In the genomic region with DNA sequence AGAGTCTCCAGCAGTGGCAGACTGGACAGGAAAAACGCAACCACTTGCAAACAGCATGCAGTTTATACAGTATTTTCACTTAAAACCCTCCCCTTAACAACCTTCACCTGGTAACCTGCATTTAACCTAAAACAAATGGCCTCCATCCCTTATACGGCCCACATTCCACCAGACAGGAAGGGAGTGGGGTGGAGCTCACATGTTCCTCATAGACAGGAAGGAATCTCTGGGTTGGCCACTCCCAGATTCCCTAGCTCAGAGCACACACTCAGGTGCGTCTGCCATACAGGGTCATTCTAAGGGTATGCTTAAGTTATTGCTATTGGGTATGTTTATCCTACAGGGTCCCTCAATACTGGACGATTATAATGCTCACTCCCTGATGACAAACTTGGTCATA, we compare ENCODE assay signal across 19 cellular contexts.
"Had no signal": no experiment of that assay in that cellular context is flagged by ENCODE, and none has a peak within 500 bp of the region (broad histone marks: within the 10 kb centered on the region; RNA-seq: fewer than 3 reads in every experiment).

No MANE protein-coding gene starts in this region.

- H3K4me1 ChIP-seq: vagina had no signal

- H3K4me1 Mint-ChIP-seq: naive B cell, neural crest cell had no signal

- H3K27ac Mint-ChIP-seq: activated CD4-positive, alpha-beta memory T cell treated with anti-CD3 and anti-CD28 coated beads, Interleukin-2, amount 10 ng/mL, durations not matched to agents 7 days and 5 days; activated CD8-positive, alpha-beta memory T cell treated with anti-CD3 and anti-CD28 coated beads, Interleukin-2, amount 10 ng/mL, durations not matched to agents 7 days and 5 days; activated naive CD8-positive, alpha-beta T cell; naive B cell; progenitor cell of endocrine pancreas had no signal

- H3K27ac ChIP-seq: cardiac muscle cell, tibial artery, vagina had no signal

- H3K36me3 ChIP-seq: cardiac muscle cell, left lung, vagina had no signal

- DNase-seq: activated CD4-positive, alpha-beta memory T cell treated with anti-CD3 and anti-CD28 coated beads, Interleukin-2, amount 10 ng/mL, durations not matched to agents 7 days and 5 days; activated CD4-positive, alpha-beta T cell treated with anti-CD3 and anti-CD28 coated beads for 48 hours; activated CD4-positive, CD25-positive, alpha-beta regulatory T cell; activated CD8-positive, alpha-beta memory T cell treated with anti-CD3 and anti-CD28 coated beads, Interleukin-2, amount 10 ng/mL, durations not matched to agents 7 days and 5 days; dermis blood vessel endothelial cell; effector memory CD4-positive, alpha-beta T cell; islet precursor cell; left lung; naive B cell; stimulated activated CD4-positive, alpha-beta T cell treated with anti-CD3 and anti-CD28 coated beads, Interleukin-2, amount 100 ng/mL, for 24 hours; stimulated activated naive CD8-positive, alpha-beta T cell treated with anti-CD3 and anti-CD28 coated beads, Interleukin-15, Interleukin-2, amounts not matched to agents 100 U/mL and 50 U/mL, for 24 hours; substantia nigra; T-helper 9 cell; tibial artery had no signal

- H3K27me3 ChIP-seq: cardiac muscle cell, left lung, tibial artery, vagina had no signal

- H3K27me3 Mint-ChIP-seq: activated naive CD8-positive, alpha-beta T cell; progenitor cell of endocrine pancreas had no signal

- H3K4me3 ChIP-seq: cardiac muscle cell, left lung, tibial artery, vagina had no signal

- ATAC-seq: activated CD8-positive, alpha-beta memory T cell treated with anti-CD3 and anti-CD28 coated beads, Interleukin-2, amount 10 ng/mL, durations not matched to agents 7 days and 5 days; left lung; stimulated activated naive CD8-positive, alpha-beta T cell treated with anti-CD3 and anti-CD28 coated beads, Interleukin-15, Interleukin-2, amounts not matched to agents 100 U/mL and 50 U/mL, for 24 hours had no signal

- H3K4me3 Mint-ChIP-seq: activated CD4-positive, alpha-beta memory T cell treated with anti-CD3 and anti-CD28 coated beads, Interleukin-2, amount 10 ng/mL, durations not matched to agents 7 days and 5 days; activated CD8-positive, alpha-beta memory T cell treated with anti-CD3 and anti-CD28 coated beads, Interleukin-2, amount 10 ng/mL, durations not matched to agents 7 days and 5 days; activated naive CD8-positive, alpha-beta T cell; naive B cell; neural crest cell had no signal
